Comparison of ENCODE assay signal across 10 cellular contexts in the genomic region with DNA sequence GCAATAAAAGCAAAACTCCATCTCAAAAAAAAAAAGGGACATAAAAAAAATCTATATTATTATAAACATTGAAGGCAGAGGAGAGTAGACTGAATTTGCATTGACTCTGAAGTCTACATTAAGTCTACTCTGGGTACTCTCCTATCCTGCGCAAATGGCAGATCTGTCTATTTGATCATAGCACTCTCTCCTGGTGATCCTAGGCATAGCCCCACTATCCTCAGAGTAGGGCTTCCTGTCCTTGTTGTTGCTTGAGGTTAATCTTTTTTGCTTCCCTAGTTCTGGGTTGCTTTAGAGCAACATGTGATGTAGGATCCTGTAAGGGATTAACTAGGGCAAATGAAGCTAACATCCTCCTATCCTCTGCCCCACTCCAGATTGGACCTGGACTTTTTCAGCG. TPM values are rescaled to one million over a fixed set of nuclear protein-coding genes. Genes with fewer than 3 reads are reported as not detected.
DNase-seq lines count a peak whose midpoint lies in the region; ATAC-seq, FAIRE-seq and TF ChIP-seq lines count a peak whose summit lies in the region.
"Had no signal": no experiment of that assay in that cellular context is flagged by ENCODE, and none has a peak within 500 bp of the region (broad histone marks: within the 10 kb centered on the region; RNA-seq: fewer than 3 reads in every experiment).

No MANE protein-coding gene starts in this region.

- H3F3A ChIP-seq in GM23338 (replicated peaks; ENCODE audit: low read depth) = no peaks in the 10 kb centered on the region; the same call in 1 of the 2 replicates

- no peaks in the 10 kb centered on the region for H3K9me3 Mint-ChIP-seq in GM23338
- H3K9me3 Mint-ChIP-seq in immature natural killer cell = no peaks in the 10 kb centered on the region

- peaks cover 9% of the 10 kb centered on the region; the same call in 2 of the 3 replicates for H3K36me3 Mint-ChIP-seq in GM23338 (ENCODE audit: low read depth)
- peaks cover 5% of the 10 kb centered on the region for H3K36me3 Mint-ChIP-seq in T-helper 17 cell (ENCODE audit: low read depth)
- peaks cover 0 to 3% (median 0%) of the 10 kb centered on the region in 3 donors for H3K36me3 Mint-ChIP-seq in immature natural killer cell

- no peaks in the 10 kb centered on the region; the same call in 1 of the 2 replicates for H3K9me2 ChIP-seq in GM23338 (ENCODE audit: insufficient read depth)

- no peak for FAIRE-seq in HTR-8/SVneo (lab: Jason Lieb, UNC)
- FAIRE-seq: D721Med had no signal

- no peaks in the 10 kb centered on the region for H3K27me3 ChIP-seq in GM23338 (ENCODE audit: insufficient read depth)
- H3K27me3 ChIP-seq: neutrophil had no signal

- peaks cover 81% of the 10 kb centered on the region for H3K79me2 ChIP-seq in GM23338 (replicated peaks; ENCODE audit: insufficient read depth)

- no peak overlapping the region for H3K4me3 Mint-ChIP-seq in GM23338
- no peak overlapping the region for H3K4me3 Mint-ChIP-seq in T-helper 17 cell
- H3K4me3 Mint-ChIP-seq in immature natural killer cell = no peak overlapping the region

- H3K4me1 ChIP-seq in GM23338 (ENCODE audit: insufficient read depth) = no peaks in the 10 kb centered on the region

- peaks cover 6% of the 10 kb centered on the region; the same call in 1 of the 2 replicates for H4K20me1 ChIP-seq in GM23338 (replicated peaks; ENCODE audit: insufficient read depth)

- H3K4me3 ChIP-seq in AG09309 (ENCODE audit: control insufficient read depth, low read depth, low read length) (no peak overlapping the region), GM23338 (no peak overlapping the region)

- TF ChIP-seq CTCF in AG09309 (IDR thresholded peaks at IDR 0.05; ENCODE audit: control insufficient read depth, insufficient read depth, low read depth, low read length, missing control alignments) (peak; percentile 10), GM23338 (conservative IDR thresholded peaks at IDR 0.05; ENCODE audit: low read depth in 2 of 2) (peak; percentile 37 to 57)

- H3K27me3 Mint-ChIP-seq in GM23338 (ENCODE audit: insufficient read depth, low read depth, poor library complexity) = no peaks in the 10 kb centered on the region
- H3K27me3 Mint-ChIP-seq in T-helper 17 cell = no peaks in the 10 kb centered on the region
- H3K27me3 Mint-ChIP-seq in immature natural killer cell (ENCODE audit: low read depth in 3 of 3) = peaks cover 0 to 1% (median 0%) of the 10 kb centered on the region in 3 donors

- H3K36me3 ChIP-seq in GM23338 (ENCODE audit: insufficient read depth) = no peaks in the 10 kb centered on the region; the same call in 1 of the 2 replicates

- no peak overlapping the region for H3K27ac ChIP-seq in GM23338 (ENCODE audit: low read depth)
- H3K27ac ChIP-seq: neutrophil had no signal

- no peak overlapping the region for H3K4me2 ChIP-seq in GM23338

- DNase-seq in AG09309 (ENCODE audit: low read depth) (no peak), GM23338 (ENCODE audit: low spot score) (peak; percentile 59), T-helper 17 cell (no peak), immature natural killer cell (no peak), HTR-8/SVneo (ENCODE audit: insufficient read length, low spot score) (no peak), NCI-H774 (lab: John Stamatoyannopoulos, UW) (no peak)

- H3K4me1 Mint-ChIP-seq in GM23338 = no peaks in the 10 kb centered on the region
- peaks cover 32% of the 10 kb centered on the region for H3K4me1 Mint-ChIP-seq in T-helper 17 cell
- peaks cover 46 to 54% of the 10 kb centered on the region in 2 donors for H3K4me1 Mint-ChIP-seq in immature natural killer cell

- no peak overlapping the region for H3K27ac Mint-ChIP-seq in GM23338
- H3K27ac Mint-ChIP-seq in T-helper 17 cell = peak overlapping the region; percentile 76
- peak overlapping the region in 4 of 6 donors; percentile 14 to 46 (median 35) for H3K27ac Mint-ChIP-seq in immature natural killer cell

- no peak overlapping the region for H2AFZ ChIP-seq in GM23338

- no peaks in the 10 kb centered on the region for H3K9me3 ChIP-seq in T-helper 17 cell (ENCODE audit: control insufficient read depth, low read length, poor library complexity, severe bottlenecking)
- H3K9me3 ChIP-seq: neutrophil had no signal

- ATAC-seq in GM23338 (peak; percentile 75), T-helper 17 cell (peak; percentile 59), GM19351 (IDR thresholded peaks at IDR 0.05; ENCODE audit: unreplicated experiment) (no peak), HG02763 (IDR thresholded peaks at IDR 0.05; ENCODE audit: unreplicated experiment) (no peak)

TF ChIP-seq in GM23338, 12 proteins besides CTCF, POLR2A, EP300 and RAD21 (continues in another document):
- no peak for TF ChIP-seq NANOG (IDR thresholded peaks at IDR 0.05; ENCODE audit: borderline replicate concordance)
- TF ChIP-seq CREB1 (CRISPR knock-in tag; IDR thresholded peaks at IDR 0.05; ENCODE audit: low read depth) = no peak
- TF ChIP-seq ZNF114 (CRISPR knock-in tag; IDR thresholded peaks at IDR 0.05) = no peak
- TF ChIP-seq JUNB (IDR thresholded peaks at IDR 0.05; ENCODE audit: unreplicated experiment) = no peak
- no peak for TF ChIP-seq POLR2AphosphoS5 (IDR thresholded peaks at IDR 0.05; ENCODE audit: low read depth)
- TF ChIP-seq STAT1 (IDR thresholded peaks at IDR 0.05; ENCODE audit: unreplicated experiment) = no peak
- no peak for TF ChIP-seq EZH2phosphoT487 (IDR thresholded peaks at IDR 0.05; ENCODE audit: unreplicated experiment)
- TF ChIP-seq ZNF331 (CRISPR knock-in tag; IDR thresholded peaks at IDR 0.05; ENCODE audit: low read depth) = no peak
- TF ChIP-seq, protein P1, sequence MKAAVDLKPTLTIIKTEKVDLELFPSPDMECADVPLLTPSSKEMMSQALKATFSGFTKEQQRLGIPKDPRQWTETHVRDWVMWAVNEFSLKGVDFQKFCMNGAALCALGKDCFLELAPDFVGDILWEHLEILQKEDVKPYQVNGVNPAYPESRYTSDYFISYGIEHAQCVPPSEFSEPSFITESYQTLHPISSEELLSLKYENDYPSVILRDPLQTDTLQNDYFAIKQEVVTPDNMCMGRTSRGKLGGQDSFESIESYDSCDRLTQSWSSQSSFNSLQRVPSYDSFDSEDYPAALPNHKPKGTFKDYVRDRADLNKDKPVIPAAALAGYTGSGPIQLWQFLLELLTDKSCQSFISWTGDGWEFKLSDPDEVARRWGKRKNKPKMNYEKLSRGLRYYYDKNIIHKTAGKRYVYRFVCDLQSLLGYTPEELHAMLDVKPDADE (IDR thresholded peaks at IDR 0.05) = no peak
- TF ChIP-seq REST (IDR thresholded peaks at IDR 0.05; ENCODE audit: unreplicated experiment) = no peak

RNA-seq across cellular contexts. Expression of gene GOLGA4, which starts 13.4 kb away (rescaled TPM):
- 97.8 and 116 TPM in 2 replicates for total RNA-seq in GM23338 (2014; rRNA removed; shearing (Covaris generic))
- polyA plus RNA-seq in GM23338 (2016; fragmentation: Nextera tagmentation; extraction: Ambion mirVana) = 96.3 and 136 TPM in 2 replicates
- 10 to 100 TPM; 62.4 to 66.5 TPM for total RNA-seq in T-helper 17 cell
- 10 to 100 TPM in 1 of 3 donors, 1 to 10 TPM in 2; 2.0 to 31.7 (median 4.8) TPM for polyA plus RNA-seq in immature natural killer cell

Comparison
In these comparisons a context has a peak if more than half of its experiments do, and no peak if none do; other contexts are left out.
1. ATAC-seq: peak in GM23338 (single experiment) and T-helper 17 cell (single experiment); none in GM19351 (single experiment) and HG02763 (single experiment).